ENCODE assay signal across 8 cellular contexts in the genomic region with DNA sequence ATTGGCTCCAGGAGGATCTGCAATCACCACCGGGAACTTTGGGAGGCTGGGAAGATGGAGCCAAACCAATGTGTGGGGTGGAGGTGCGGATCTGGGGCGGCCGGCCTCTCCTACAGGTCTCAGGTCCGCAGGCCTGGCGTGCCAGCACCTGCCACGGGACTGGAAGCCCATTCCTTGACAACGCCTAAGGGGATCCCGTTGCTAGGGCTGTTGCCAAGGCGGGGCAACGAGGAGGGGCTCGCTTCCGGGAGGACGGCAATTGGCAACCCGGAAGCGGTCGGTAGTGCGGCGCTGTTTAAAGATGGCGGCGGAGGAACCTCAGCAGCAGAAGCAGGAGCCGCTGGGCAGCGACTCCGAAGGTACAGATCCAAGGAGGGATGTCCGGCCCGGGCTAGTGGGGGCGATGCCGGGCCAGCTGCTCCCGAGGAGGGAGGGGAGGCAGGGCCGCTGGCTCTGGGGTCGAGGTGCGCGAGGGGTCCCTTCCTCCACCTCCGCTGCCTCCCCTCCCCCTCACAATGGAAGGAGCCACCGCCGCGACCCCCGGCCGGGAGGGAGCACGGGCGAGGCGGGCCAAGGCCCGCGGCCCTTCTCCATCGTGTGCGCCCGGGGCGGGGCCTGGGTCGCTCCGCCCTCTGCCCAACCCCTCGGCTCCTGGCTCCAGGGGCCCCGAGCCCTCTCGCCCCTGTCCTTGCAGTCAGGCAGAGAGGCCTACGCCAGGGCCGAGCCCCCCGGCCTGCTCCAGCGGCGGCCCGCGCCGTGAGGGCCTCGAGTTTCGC. TPM values are rescaled to one million over a fixed set of nuclear protein-coding genes. Genes with fewer than 3 reads are reported as not detected.
A peak's percentile ranks its signal among the peaks of the same experiment; 100 is the strongest.
DNase-seq lines count a peak whose midpoint lies in the region; ATAC-seq and TF ChIP-seq lines count a peak whose summit lies in the region.

A gene with protein sequence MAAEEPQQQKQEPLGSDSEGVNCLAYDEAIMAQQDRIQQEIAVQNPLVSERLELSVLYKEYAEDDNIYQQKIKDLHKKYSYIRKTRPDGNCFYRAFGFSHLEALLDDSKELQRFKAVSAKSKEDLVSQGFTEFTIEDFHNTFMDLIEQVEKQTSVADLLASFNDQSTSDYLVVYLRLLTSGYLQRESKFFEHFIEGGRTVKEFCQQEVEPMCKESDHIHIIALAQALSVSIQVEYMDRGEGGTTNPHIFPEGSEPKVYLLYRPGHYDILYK (plus strand): TSS at position 283 of the 776 bp plus-strand sequence. CDS start 19 bp downstream, at position 302.

- H3K9ac ChIP-seq in GM23248, result peak within 1 kb of the TSS; percentile 91

- peak within 1 kb of the TSS; percentile 86 for H2AFZ ChIP-seq in GM23248

- WGBS in GM23248 (ENCODE audit: low coverage in 1 of 2, low lambda C conversion rate in 2 of 2, missing lambda C conversion rate in 2 of 2), 2 experiments, result 0 to 1% methylated on average over 40 to 57 of the region's 63 CpGs

- H3K4me3 ChIP-seq in GM23248, result peak within 1 kb of the TSS; percentile 74
- H3K4me3 ChIP-seq in LNCaP clone FGC (ENCODE audit: low read depth, low read length), result peak within 1 kb of the TSS; percentile 96
- H3K4me3 ChIP-seq in RWPE2 (ENCODE audit: severe bottlenecking), result peak within 1 kb of the TSS; percentile 81

- in situ Hi-C loops in GM23248 (cut with MboI), result no loop called here

- H3K36me3 ChIP-seq in GM23248 (ENCODE audit: low read depth) (no peaks in the 10 kb centered on the region), RWPE2 (ENCODE audit: low read depth) (peaks cover 28% of the 10 kb centered on the region)

- TF ChIP-seq CTCF in LNCaP clone FGC (IDR thresholded peaks at IDR 0.05; ENCODE audit: control insufficient read depth, extremely low read depth, insufficient read depth) (no peak), RWPE2 (IDR thresholded peaks at IDR 0.05; ENCODE audit: poor library complexity, severe bottlenecking) (no peak), natural killer cell (IDR thresholded peaks at IDR 0.05) (no peak)

- no peaks in the 10 kb centered on the region for H3K9me3 Mint-ChIP-seq in activated T-helper 2 cell treated with anti-CD3 and anti-CD28 coated beads, Interferon-gamma antibody, Interleukin-2, Interleukin-4, amounts not matched to agents 10 μg/mL and 5 μg/mL and 100 μg/mL, durations not matched to agents 14 hours and 24 hours and 36 hours
- H3K9me3 Mint-ChIP-seq in natural killer cell, result no peaks in the 10 kb centered on the region

- H3K9me3 ChIP-seq in GM23248 (ENCODE audit: low read depth) (no peaks in the 10 kb centered on the region), RWPE2 (ENCODE audit: severe bottlenecking) (no peaks in the 10 kb centered on the region)

- peak; percentile 95 for DNase-seq in DMS79 (lab: John Stamatoyannopoulos, UW)
- DNase-seq in GM23248, result peak; percentile 96
- DNase-seq in LNCaP clone FGC (ENCODE audit: low read depth), result peak; percentile 89
- peak; percentile 96 for DNase-seq in RWPE2 (ENCODE audit: low spot score)
- peak; percentile 83 for DNase-seq in activated T-helper 2 cell treated with anti-CD3 and anti-CD28 coated beads, Interferon-gamma antibody, Interleukin-2, Interleukin-4, amounts not matched to agents 10 μg/mL and 5 μg/mL and 100 μg/mL, durations not matched to agents 14 hours and 24 hours and 36 hours (ENCODE audit: low spot score)
- DNase-seq in fibroblast of peridontal ligament (ENCODE audit: extremely low read depth), result peak; percentile 82
- DNase-seq in natural killer cell, result peak; percentile 78
- DNase-seq in stimulated activated naive CD4-positive, alpha-beta T cell treated with Interleukin-2 at 50 U/mL for 16 hours (lab: John Stamatoyannopoulos, UW), result peak; percentile 85

- H3K27me3 ChIP-seq in GM23248 (replicated peaks; ENCODE audit: insufficient read depth), result no peaks in the 10 kb centered on the region
- H3K27me3 ChIP-seq in RWPE2 (ENCODE audit: insufficient read depth, poor library complexity, severe bottlenecking), result no peaks in the 10 kb centered on the region

- ATAC-seq in RWPE2 (ENCODE audit: low read depth), result peak; percentile 91
- peak; percentile 91 to 94 (median 93) for ATAC-seq in natural killer cell

- H3K27ac ChIP-seq in GM23248, result peak within 1 kb of the TSS; percentile 71
- H3K27ac ChIP-seq in RWPE2 (ENCODE audit: poor library complexity, severe bottlenecking), result peak within 1 kb of the TSS; percentile 77

- no peaks in the 10 kb centered on the region for H3K27me3 Mint-ChIP-seq in activated T-helper 2 cell treated with anti-CD3 and anti-CD28 coated beads, Interferon-gamma antibody, Interleukin-2, Interleukin-4, amounts not matched to agents 10 μg/mL and 5 μg/mL and 100 μg/mL, durations not matched to agents 14 hours and 24 hours and 36 hours (ENCODE audit: low read depth)
- no peaks in the 10 kb centered on the region for H3K27me3 Mint-ChIP-seq in natural killer cell (ENCODE audit: low read depth in 2 of 2)

- no peaks in the 10 kb centered on the region for H4K20me1 ChIP-seq in GM23248 (ENCODE audit: insufficient read depth)

- H3K4me1 ChIP-seq in GM23248 (ENCODE audit: insufficient read depth) (peaks cover 14% of the 10 kb centered on the region), RWPE2 (ENCODE audit: insufficient read depth, poor library complexity, severe bottlenecking) (no peaks in the 10 kb centered on the region)

- peak within 1 kb of the TSS; percentile 98 for H3K4me3 Mint-ChIP-seq in activated T-helper 2 cell treated with anti-CD3 and anti-CD28 coated beads, Interferon-gamma antibody, Interleukin-2, Interleukin-4, amounts not matched to agents 10 μg/mL and 5 μg/mL and 100 μg/mL, durations not matched to agents 14 hours and 24 hours and 36 hours (ENCODE audit: low read depth)
- H3K4me3 Mint-ChIP-seq in natural killer cell, result peak within 1 kb of the TSS; percentile 100

- intact Hi-C loops in activated T-helper 2 cell treated with anti-CD3 and anti-CD28 coated beads, Interferon-gamma antibody, Interleukin-2, Interleukin-4, amounts not matched to agents 10 μg/mL and 5 μg/mL and 100 μg/mL, durations not matched to agents 14 hours and 24 hours and 36 hours (cut with micrococcal nuclease), result loop anchor here (1.0 kb wide), 2 partner anchors 12 to 25 kb away; partner anchors contain the start of gene COX8A
- intact Hi-C loops in natural killer cell (cut with micrococcal nuclease), result no loop called here

- peak within 1 kb of the TSS; percentile 97 for H3K27ac Mint-ChIP-seq in activated T-helper 2 cell treated with anti-CD3 and anti-CD28 coated beads, Interferon-gamma antibody, Interleukin-2, Interleukin-4, amounts not matched to agents 10 μg/mL and 5 μg/mL and 100 μg/mL, durations not matched to agents 14 hours and 24 hours and 36 hours
- H3K27ac Mint-ChIP-seq in natural killer cell, result peak within 1 kb of the TSS; percentile 97

- H3F3A ChIP-seq in GM23248 (ENCODE audit: insufficient read depth), result no peaks in the 10 kb centered on the region; the same call in 1 of the 2 replicates

- H3K36me3 Mint-ChIP-seq in activated T-helper 2 cell treated with anti-CD3 and anti-CD28 coated beads, Interferon-gamma antibody, Interleukin-2, Interleukin-4, amounts not matched to agents 10 μg/mL and 5 μg/mL and 100 μg/mL, durations not matched to agents 14 hours and 24 hours and 36 hours (ENCODE audit: low read depth), result peaks cover 40% of the 10 kb centered on the region
- H3K36me3 Mint-ChIP-seq in natural killer cell, result no peaks in the 10 kb centered on the region

- H3K9me2 ChIP-seq in GM23248 (ENCODE audit: insufficient read depth), result no peaks in the 10 kb centered on the region

- peak within 1 kb of the TSS; percentile 95 for H3K4me2 ChIP-seq in GM23248 (ENCODE audit: unreplicated experiment)

- H3K79me2 ChIP-seq in GM23248 (ENCODE audit: insufficient read depth), result peaks cover 85% of the 10 kb centered on the region

- peaks cover 18% of the 10 kb centered on the region for H3K4me1 Mint-ChIP-seq in activated T-helper 2 cell treated with anti-CD3 and anti-CD28 coated beads, Interferon-gamma antibody, Interleukin-2, Interleukin-4, amounts not matched to agents 10 μg/mL and 5 μg/mL and 100 μg/mL, durations not matched to agents 14 hours and 24 hours and 36 hours (ENCODE audit: low read depth)
- peaks cover 11 to 28% of the 10 kb centered on the region in 2 donors for H3K4me1 Mint-ChIP-seq in natural killer cell

RNA-seq across cellular contexts. Expression of the gene that starts here (rescaled TPM):
- 35.5 and 48.3 TPM in 2 replicates for total RNA-seq in GM23248 (2014; rRNA removed; shearing (Covaris generic))
- 123 and 130 TPM in 2 replicates for polyA plus RNA-seq in GM23248 (2016; fragmentation: Nextera tagmentation; extraction: Ambion mirVana)
- 107 and 110 TPM in 2 replicates for total RNA-seq in activated T-helper 2 cell treated with anti-CD3 and anti-CD28 coated beads, Interferon-gamma antibody, Interleukin-2, Interleukin-4, amounts not matched to agents 10 μg/mL and 5 μg/mL and 100 μg/mL, durations not matched to agents 14 hours and 24 hours and 36 hours
- 10 to 100 TPM; 73.6 to 88.9 (median 82.4) TPM for total RNA-seq in natural killer cell

Comparison
In these comparisons a context has a peak if more than half of its experiments do, and no peak if none do; other contexts are left out.
1. Peak in every context shown above with its lines: DNase-seq, ATAC-seq, H3K4me3 ChIP-seq and H3K27ac ChIP-seq.